In the genomic region with DNA sequence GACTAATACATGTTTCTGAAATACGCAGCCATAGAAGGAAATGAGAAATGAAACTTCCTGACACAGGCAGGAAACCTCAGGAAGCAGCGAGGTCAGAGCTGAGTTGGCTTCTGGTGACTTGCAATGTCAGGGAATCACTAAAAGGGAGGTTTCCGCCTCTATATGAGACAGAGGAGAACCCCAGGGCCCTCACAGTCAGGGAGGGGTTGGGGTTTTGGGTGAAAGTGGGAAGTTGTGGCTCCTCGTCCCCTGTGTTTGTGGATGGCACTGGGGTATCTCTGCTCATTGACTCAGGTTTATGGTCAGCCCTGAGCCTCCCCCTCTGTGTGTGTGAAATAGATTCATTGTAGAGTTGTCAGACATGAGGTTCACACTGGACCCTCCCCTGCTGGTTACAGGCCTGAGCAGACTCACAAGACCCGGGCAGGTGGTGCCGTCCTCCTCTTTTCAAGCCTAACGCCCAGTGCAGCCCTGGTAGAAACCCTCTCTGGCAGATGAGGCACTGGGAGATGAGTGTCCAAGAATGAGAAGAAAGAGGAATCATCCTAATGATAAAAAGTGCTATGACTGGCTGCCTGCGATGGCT, we compare ENCODE assay signal across 8 cellular contexts. TPM values are rescaled to one million over a fixed set of nuclear protein-coding genes. Genes with fewer than 3 reads are reported as not detected.
A peak's percentile ranks its signal among the peaks of the same experiment; 100 is the strongest.
DNase-seq lines count a peak whose midpoint lies in the region; ATAC-seq and TF ChIP-seq lines count a peak whose summit lies in the region.

No MANE protein-coding gene starts in this region.

- no peaks in the 10 kb centered on the region for H4K20me1 ChIP-seq in GM23338 (replicated peaks; ENCODE audit: insufficient read depth)

- peak; percentile 72 for ATAC-seq in effector memory CD8-positive, alpha-beta T cell (replicated peaks)
- no peak for ATAC-seq in HG02973 (IDR thresholded peaks at IDR 0.05; ENCODE audit: unreplicated experiment)
- ATAC-seq in GM23338, result no peak

- no peaks in the 10 kb centered on the region for H3K4me1 ChIP-seq in CD8-positive, alpha-beta memory T cell (ENCODE audit: insufficient read depth, low read length)
- H3K4me1 ChIP-seq in esophagus squamous epithelium (no peaks in the 10 kb centered on the region), GM23338 (ENCODE audit: insufficient read depth) (no peaks in the 10 kb centered on the region)

- H3K27me3 Mint-ChIP-seq in CD8-positive, alpha-beta memory T cell, result peaks cover 0 to 4% of the 10 kb centered on the region in 2 donors
- H3K27me3 Mint-ChIP-seq in effector memory CD8-positive, alpha-beta T cell, result peaks cover 9 to 31% of the 10 kb centered on the region in 2 donors
- H3K27me3 Mint-ChIP-seq in GM23338 (ENCODE audit: insufficient read depth, low read depth, poor library complexity), result no peaks in the 10 kb centered on the region

- H3K9me3 ChIP-seq in CD8-positive, alpha-beta memory T cell (ENCODE audit: low read length), result no peaks in the 10 kb centered on the region
- no peaks in the 10 kb centered on the region for H3K9me3 ChIP-seq in esophagus squamous epithelium

- TF ChIP-seq POLR2A in esophagus squamous epithelium (IDR thresholded peaks at IDR 0.05), result no peak

- 45 to 60% methylated on average over 5 to 8 of the region's 8 CpGs for WGBS in esophagus squamous epithelium, 2 donors

- no peak overlapping the region for H3K4me2 ChIP-seq in GM23338

- H3K4me3 Mint-ChIP-seq in CD8-positive, alpha-beta memory T cell, result peak overlapping the region in 5 of 7 donors; percentile 12 to 68 (median 26)
- peak overlapping the region; percentile 46 to 53 for H3K4me3 Mint-ChIP-seq in effector memory CD8-positive, alpha-beta T cell
- H3K4me3 Mint-ChIP-seq in GM23338, result no peak overlapping the region

- H3K4me3 ChIP-seq in CD8-positive, alpha-beta memory T cell (ENCODE audit: low read length), result no peak overlapping the region
- H3K4me3 ChIP-seq in esophagus squamous epithelium (no peak overlapping the region), GM23338 (no peak overlapping the region), coronary artery (no peak overlapping the region)

- no peak for TF ChIP-seq CTCF in esophagus squamous epithelium (IDR thresholded peaks at IDR 0.05)
- no peak for TF ChIP-seq CTCF in GM23338 (conservative IDR thresholded peaks at IDR 0.05; ENCODE audit: low read depth in 2 of 2)
- no peak for TF ChIP-seq CTCF in coronary artery (IDR thresholded peaks at IDR 0.05)

- no peaks in the 10 kb centered on the region for H3K79me2 ChIP-seq in GM23338 (replicated peaks; ENCODE audit: insufficient read depth)

- H3F3A ChIP-seq in GM23338 (replicated peaks; ENCODE audit: low read depth), result no peaks in the 10 kb centered on the region

- H2AFZ ChIP-seq in GM23338, result no peak overlapping the region

- no peak overlapping the region for H3K27ac ChIP-seq in CD8-positive, alpha-beta memory T cell (ENCODE audit: low read depth, low read length)
- H3K27ac ChIP-seq in esophagus squamous epithelium, result peak overlapping the region in 2 of 4 donors; percentile 16 to 50
- H3K27ac ChIP-seq in GM23338 (ENCODE audit: low read depth), result no peak overlapping the region
- peak overlapping the region in 1 of 2 donors; percentile 64 for H3K27ac ChIP-seq in coronary artery

- H3K9me3 Mint-ChIP-seq in CD8-positive, alpha-beta memory T cell, result no peaks in the 10 kb centered on the region
- no peaks in the 10 kb centered on the region for H3K9me3 Mint-ChIP-seq in effector memory CD8-positive, alpha-beta T cell
- no peaks in the 10 kb centered on the region for H3K9me3 Mint-ChIP-seq in GM23338

- DNase-seq in CD8-positive, alpha-beta memory T cell, result no peak
- no peak for DNase-seq in effector memory CD8-positive, alpha-beta T cell
- DNase-seq in pons (ENCODE audit: low spot score) (peak; percentile 80), esophagus squamous epithelium (lab: John Stamatoyannopoulos, UW) (no peak), GM23338 (ENCODE audit: low spot score) (no peak), coronary artery (ENCODE audit: low spot score) (no peak)

- no peaks in the 10 kb centered on the region for H3K36me3 Mint-ChIP-seq in CD8-positive, alpha-beta memory T cell
- no peaks in the 10 kb centered on the region for H3K36me3 Mint-ChIP-seq in effector memory CD8-positive, alpha-beta T cell (ENCODE audit: insufficient read depth)
- H3K36me3 Mint-ChIP-seq in GM23338 (ENCODE audit: low read depth), result no peaks in the 10 kb centered on the region

- no peaks in the 10 kb centered on the region for H3K27me3 ChIP-seq in CD8-positive, alpha-beta memory T cell (ENCODE audit: insufficient read depth, low read length, poor library complexity, severe bottlenecking)
- H3K27me3 ChIP-seq in esophagus squamous epithelium, result peaks cover 0 to 21% (median 0%) of the 10 kb centered on the region in 4 donors
- H3K27me3 ChIP-seq in GM23338 (ENCODE audit: insufficient read depth), result no peaks in the 10 kb centered on the region

- H3K36me3 ChIP-seq in CD8-positive, alpha-beta memory T cell (ENCODE audit: insufficient read depth, low read length), result no peaks in the 10 kb centered on the region
- H3K36me3 ChIP-seq in esophagus squamous epithelium (no peaks in the 10 kb centered on the region), GM23338 (ENCODE audit: insufficient read depth) (no peaks in the 10 kb centered on the region)

- intact Hi-C loops in esophagus squamous epithelium (cut with DNase I), result no loop called here

- H3K9me2 ChIP-seq in GM23338 (ENCODE audit: insufficient read depth), result no peaks in the 10 kb centered on the region

- H3K4me1 Mint-ChIP-seq in CD8-positive, alpha-beta memory T cell, result peaks cover 9 to 10% (median 10%) of the 10 kb centered on the region in 3 donors
- peaks cover 10 to 12% of the 10 kb centered on the region in 2 donors for H3K4me1 Mint-ChIP-seq in effector memory CD8-positive, alpha-beta T cell (ENCODE audit: low read depth in 2 of 2)
- no peaks in the 10 kb centered on the region for H3K4me1 Mint-ChIP-seq in GM23338

- POLR2A ChIA-PET in CD8-positive, alpha-beta memory T cell (lab: Charles Lee), result no interaction called here

- CTCF ChIA-PET in CD8-positive, alpha-beta memory T cell (lab: Charles Lee), result interaction anchor here (1.7 kb wide), 1 partner anchor 18 kb away, joined by 6 read pairs; no protein-coding TSS in a partner anchor

- H3K27ac Mint-ChIP-seq in CD8-positive, alpha-beta memory T cell, result peak overlapping the region in 7 of 8 donors; percentile 4 to 92 (median 48)
- H3K27ac Mint-ChIP-seq in effector memory CD8-positive, alpha-beta T cell, result peak overlapping the region; percentile 70 to 86
- H3K27ac Mint-ChIP-seq in GM23338, result no peak overlapping the region

TF ChIP-seq in PFSK-1, 5 proteins besides CTCF, POLR2A, EP300 and RAD21:
- TF ChIP-seq TAF1 (IDR thresholded peaks at IDR 0.05; ENCODE audit: borderline replicate concordance, insufficient read depth, low read length) (no peak), POLR2AphosphoS5 (IDR thresholded peaks at IDR 0.05; ENCODE audit: low read depth, low read length) (peak; percentile 31; the same call in 1 of the 2 replicates), SIN3A (IDR thresholded peaks at IDR 0.05; ENCODE audit: borderline replicate concordance, insufficient read depth, low read length) (peak; percentile 68; the same call in 1 of the 2 replicates)

TF ChIP-seq in GM23338, 12 proteins besides CTCF, POLR2A, EP300 and RAD21 (continues in another document):
- TF ChIP-seq ZNF114 (CRISPR knock-in tag; IDR thresholded peaks at IDR 0.05), result no peak
- no peak for TF ChIP-seq CREB1 (CRISPR knock-in tag; IDR thresholded peaks at IDR 0.05; ENCODE audit: low read depth)
- no peak for TF ChIP-seq NANOG (IDR thresholded peaks at IDR 0.05; ENCODE audit: borderline replicate concordance)
- TF ChIP-seq JUNB (IDR thresholded peaks at IDR 0.05; ENCODE audit: unreplicated experiment), result no peak

RNA-seq across cellular contexts. Expression of gene LILRA6, which starts 5.5 kb away (rescaled TPM):
- under 1 TPM; 0.37 to 0.42 TPM for total RNA-seq in CD8-positive, alpha-beta memory T cell
- 0.45 TPM for polyA plus RNA-seq in CD8-positive, alpha-beta memory T cell
- polyA plus RNA-seq in PFSK-1 (2012; ENCODE audit: insufficient read length, low read depth), result not detected
- 1 to 10 TPM in 1 of 4 donors, under 1 TPM in 2, not detected in 1; 0.53 to 1.7 (median 0.95) TPM for total RNA-seq in esophagus squamous epithelium
- total RNA-seq in GM23338 (2014; rRNA removed; shearing (Covaris generic)), result not detected in 2 replicates
- not detected in 2 replicates for polyA plus RNA-seq in GM23338 (2016; fragmentation: Nextera tagmentation; extraction: Ambion mirVana)

RNA-seq across cellular contexts. Expression of gene LILRB5, which starts 9.0 kb away (rescaled TPM):
- under 1 TPM; 0.42 to 0.44 TPM for total RNA-seq in CD8-positive, alpha-beta memory T cell
- polyA plus RNA-seq in CD8-positive, alpha-beta memory T cell, result not detected
- polyA plus RNA-seq in PFSK-1 (2012; ENCODE audit: insufficient read length, low read depth), result 0.09 TPM
- 1 to 10 TPM in 3 of 4 donors, not detected in 1; 1.4 to 9.3 (median 5.8) TPM for total RNA-seq in esophagus squamous epithelium
- total RNA-seq in GM23338 (2014; rRNA removed; shearing (Covaris generic)), result not detected in 2 replicates
- polyA plus RNA-seq in GM23338 (2016; fragmentation: Nextera tagmentation; extraction: Ambion mirVana), result not detected in 2 replicates

RNA-seq across cellular contexts. Expression of gene LILRB3, which starts 25.3 kb away (rescaled TPM):
- 1 to 10 TPM in 1 of 2 experiments, under 1 TPM in 1; 0.48 to 1.2 TPM for total RNA-seq in CD8-positive, alpha-beta memory T cell
- 0.49 TPM for polyA plus RNA-seq in CD8-positive, alpha-beta memory T cell
- polyA plus RNA-seq in PFSK-1 (2012; ENCODE audit: insufficient read length, low read depth), result 1.0 TPM
- total RNA-seq in esophagus squamous epithelium, result 10 to 100 TPM in 1 of 4 donors, 1 to 10 TPM in 2, not detected in 1; 7.8 to 18.8 (median 8.3) TPM
- not detected in 2 replicates for total RNA-seq in GM23338 (2014; rRNA removed; shearing (Covaris generic))
- polyA plus RNA-seq in GM23338 (2016; fragmentation: Nextera tagmentation; extraction: Ambion mirVana), result not detected in 2 replicates

RNA-seq across cellular contexts. Expression of gene LILRB2, which starts 32.8 kb away (rescaled TPM):
- under 1 TPM; 0.24 to 0.42 TPM for total RNA-seq in CD8-positive, alpha-beta memory T cell
- not detected for polyA plus RNA-seq in CD8-positive, alpha-beta memory T cell
- polyA plus RNA-seq in PFSK-1 (2012; ENCODE audit: insufficient read length, low read depth), result not detected
- total RNA-seq in esophagus squamous epithelium, result 1 to 10 TPM in 2 of 4 donors, under 1 TPM in 1, not detected in 1; 0.40 to 1.9 (median 1.0) TPM
- not detected in 2 replicates for total RNA-seq in GM23338 (2014; rRNA removed; shearing (Covaris generic))
- polyA plus RNA-seq in GM23338 (2016; fragmentation: Nextera tagmentation; extraction: Ambion mirVana), result not detected in 2 replicates

RNA-seq across cellular contexts. Expression of gene RPS9, which starts 47.5 kb away (rescaled TPM):
- total RNA-seq in CD8-positive, alpha-beta memory T cell, result 1,000 to 10,000 TPM; 1,621 to 1,723 TPM
- polyA plus RNA-seq in CD8-positive, alpha-beta memory T cell, result 824 TPM
- 2,406 TPM for polyA plus RNA-seq in PFSK-1 (2012; ENCODE audit: insufficient read length, low read depth)
- total RNA-seq in esophagus squamous epithelium, result 1,000 to 10,000 TPM; 1,466 to 2,803 (median 2,105) TPM
- 1,754 and 2,101 TPM in 2 replicates for total RNA-seq in GM23338 (2014; rRNA removed; shearing (Covaris generic))
- 1,060 and 1,149 TPM in 2 replicates for polyA plus RNA-seq in GM23338 (2016; fragmentation: Nextera tagmentation; extraction: Ambion mirVana)
